Comparison of ENCODE assay signal across 8 cellular contexts in the genomic region with DNA sequence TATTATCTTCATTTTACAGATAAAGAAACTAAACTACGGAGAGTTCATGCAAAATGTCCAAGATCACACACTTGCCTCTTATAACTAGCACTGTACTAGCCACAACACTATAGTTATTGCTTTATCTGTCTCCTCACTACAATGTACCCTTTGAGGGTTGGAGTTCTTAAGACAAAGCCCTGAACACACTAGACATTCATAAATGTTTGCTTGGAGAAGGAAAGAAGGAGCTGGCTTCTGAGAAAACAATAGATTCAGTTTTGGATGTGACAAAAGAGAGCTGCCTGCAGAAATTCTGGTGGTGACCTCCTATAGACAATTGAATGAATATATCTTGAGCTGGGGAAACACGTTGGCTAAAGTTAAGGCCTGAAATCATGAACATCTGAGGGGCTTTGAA.
"Had no signal": no experiment of that assay in that cellular context is flagged by ENCODE, and none has a peak within 500 bp of the region (broad histone marks: within the 10 kb centered on the region; RNA-seq: fewer than 3 reads in every experiment).

No MANE protein-coding gene starts in this region.

- H3K4me1 ChIP-seq: HAP-1 had no signal

- H3K36me3 ChIP-seq: HAP-1 had no signal

- H3K27ac ChIP-seq: GM23248 had no signal

- H3K9me3 ChIP-seq: HAP-1 had no signal

- H3K4me3 ChIP-seq: GM23248, GM23338, HAP-1 had no signal

- ATAC-seq: GM23338, HCT116 had no signal

- H3K4me2 ChIP-seq: GM23338 had no signal

- H2AFZ ChIP-seq: GM23248, GM23338 had no signal

- DNase-seq: GM23248, H7, H9, HCEC 1CT, HFFc6 had no signal
